Comparison of ENCODE assay signal across 1 cellular context in the genomic region with DNA sequence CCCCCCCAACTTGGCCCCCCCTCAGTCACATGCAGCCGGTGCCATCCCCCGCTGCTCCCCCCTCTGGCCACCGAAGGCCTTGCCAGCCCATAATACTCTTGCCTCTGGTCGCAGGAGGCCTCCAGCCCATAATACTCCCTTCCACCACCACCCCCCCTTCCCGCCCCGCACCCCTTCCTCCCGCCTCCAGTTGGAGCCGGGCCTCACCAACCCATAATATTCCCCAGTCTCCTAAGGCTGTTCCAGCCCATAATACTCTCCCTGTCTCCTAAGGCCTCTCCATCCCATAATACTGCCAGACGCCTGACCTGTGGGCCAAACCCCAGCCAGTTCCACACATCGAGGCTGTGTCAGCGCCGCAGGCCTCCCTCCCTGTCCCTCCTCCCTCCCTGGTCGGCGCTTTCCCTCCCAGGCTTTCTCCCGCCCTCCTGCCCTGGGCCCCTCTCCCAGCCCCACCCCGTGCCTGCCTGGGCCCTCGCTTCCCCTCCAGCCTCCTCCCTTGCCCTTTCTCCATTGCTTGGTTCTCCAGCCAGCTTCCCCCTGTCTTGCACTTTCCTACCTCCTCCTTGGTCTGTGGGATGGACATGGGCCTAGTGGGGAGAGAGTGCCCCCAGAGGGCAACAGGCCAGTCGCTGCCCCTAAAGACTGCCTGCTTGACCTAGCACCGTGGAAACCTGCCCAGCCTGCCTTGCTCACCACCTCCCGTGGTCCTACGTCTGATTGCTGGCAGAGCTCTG.
TF ChIP-seq lines count a peak whose summit lies in the region.

No MANE protein-coding gene starts in this region.

TF ChIP-seq in WTC11, 78 proteins besides CTCF, POLR2A, EP300 and RAD21 (continued from another document):
- TF ChIP-seq GTF2I (CRISPR knock-in tag; conservative IDR thresholded peaks at IDR 0.05) (0 out of 2 replicates have a peak, but pooled peaks have one; percentile 14), ZNF396 (CRISPR knock-in tag; IDR thresholded peaks at IDR 0.05; ENCODE audit: borderline replicate concordance) (peak; percentile 88; the same call in 1 of the 2 replicates), E2F5 (CRISPR knock-in tag; IDR thresholded peaks at IDR 0.05) (0 out of 2 replicates have a peak, but pooled peaks have one; percentile 48), FOXK1 (CRISPR knock-in tag; IDR thresholded peaks at IDR 0.05) (peak; percentile 70), ZNF232 (CRISPR knock-in tag; IDR thresholded peaks at IDR 0.05) (no peak), PRDM15 (CRISPR knock-in tag; IDR thresholded peaks at IDR 0.05) (peak; percentile 79), ZNF671 (CRISPR knock-in tag; IDR thresholded peaks at IDR 0.05) (0 out of 2 replicates have a peak, but pooled peaks have one; percentile 53), PRRX2 (CRISPR knock-in tag; IDR thresholded peaks at IDR 0.05) (no peak), E2F1 (CRISPR knock-in tag; IDR thresholded peaks at IDR 0.05) (peak; percentile 47; the same call in 1 of the 2 replicates), IRF1 (CRISPR knock-in tag; IDR thresholded peaks at IDR 0.05) (no peak)
- TF ChIP-seq, protein P1, sequence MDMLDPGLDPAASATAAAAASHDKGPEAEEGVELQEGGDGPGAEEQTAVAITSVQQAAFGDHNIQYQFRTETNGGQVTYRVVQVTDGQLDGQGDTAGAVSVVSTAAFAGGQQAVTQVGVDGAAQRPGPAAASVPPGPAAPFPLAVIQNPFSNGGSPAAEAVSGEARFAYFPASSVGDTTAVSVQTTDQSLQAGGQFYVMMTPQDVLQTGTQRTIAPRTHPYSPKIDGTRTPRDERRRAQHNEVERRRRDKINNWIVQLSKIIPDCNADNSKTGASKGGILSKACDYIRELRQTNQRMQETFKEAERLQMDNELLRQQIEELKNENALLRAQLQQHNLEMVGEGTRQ (CRISPR knock-in tag; IDR thresholded peaks at IDR 0.05) = peak; percentile 30; the same call in 1 of the 2 replicates
